In the genomic region with DNA sequence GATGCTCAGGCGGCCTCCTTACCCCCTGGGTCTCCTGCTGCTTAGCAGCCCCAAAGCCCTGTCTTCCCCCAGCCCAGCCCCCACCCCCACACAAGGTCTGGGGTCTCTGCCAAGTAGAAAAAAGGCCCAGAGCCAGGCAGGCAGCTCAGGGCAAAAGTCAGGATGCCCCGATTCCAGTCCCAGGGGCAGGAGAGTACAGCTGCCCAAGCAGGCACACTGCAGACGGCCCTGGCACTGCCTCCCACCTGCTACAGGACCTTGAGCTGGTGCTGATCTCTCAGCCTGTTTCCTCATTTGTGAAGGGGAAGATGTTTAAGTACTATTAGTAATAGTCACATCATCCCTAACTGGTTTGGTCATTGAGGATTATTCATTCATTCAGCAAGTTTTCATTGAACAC, we compare ENCODE assay signal across 20 cellular contexts. TPM values are rescaled to one million over a fixed set of nuclear protein-coding genes. Genes with fewer than 3 reads are reported as not detected.
DNase-seq lines count a peak whose midpoint lies in the region; ATAC-seq, FAIRE-seq and TF ChIP-seq lines count a peak whose summit lies in the region.
"Had no signal": no experiment of that assay in that cellular context is flagged by ENCODE, and none has a peak within 500 bp of the region (broad histone marks: within the 10 kb centered on the region; RNA-seq: fewer than 3 reads in every experiment).

No MANE protein-coding gene starts in this region.

- no peak for TF ChIP-seq EP300 in K562 (IDR thresholded peaks at IDR 0.05; ENCODE audit: low read length)

- peak overlapping the region in 1 of 4 donors; percentile 55 for H3K4me3 Mint-ChIP-seq in CD4-positive, CD25-positive, alpha-beta regulatory T cell
- H3K4me3 Mint-ChIP-seq in osteocyte (ENCODE audit: unreplicated experiment), result no peak overlapping the region
- H3K4me3 Mint-ChIP-seq: naive thymus-derived CD8-positive, alpha-beta T cell had no signal

- WGBS in K562 (ENCODE audit: insufficient coverage, low coverage, missing lambda C conversion rate), result 50% methylated on average over 3 of the region's 3 CpGs

- peaks cover 18% of the 10 kb centered on the region for H3K4me1 ChIP-seq in CD4-positive, CD25-positive, alpha-beta regulatory T cell (ENCODE audit: control insufficient read depth, insufficient read depth, low read length, poor library complexity, severe bottlenecking)
- H3K4me1 ChIP-seq in K562 (replicated peaks in 1 of 2; ENCODE audit: control insufficient read depth in 2 of 2, insufficient read depth in 2 of 2, low read length in 2 of 2) (peaks cover 0 to 3% of the 10 kb centered on the region in 2 experiments; a peak in 1 of 5 replicates), cardiac muscle cell (ENCODE audit: low read depth) (peaks cover 16% of the 10 kb centered on the region)

- H3K79me2 ChIP-seq in K562 (ENCODE audit: control insufficient read depth, insufficient read depth, low read length), result no peaks in the 10 kb centered on the region

- H3K27ac Mint-ChIP-seq in CD4-positive, CD25-positive, alpha-beta regulatory T cell, result no peak overlapping the region
- H3K27ac Mint-ChIP-seq in osteocyte (ENCODE audit: unreplicated experiment), result no peak overlapping the region

- POLR2A ChIA-PET in K562 (lab: Yijun Ruan, JAX), result interaction anchor here (0.8 to 4.2 kb wide), 2 partner anchors 10 to 12 kb away, joined by 4 to 24 read pairs; a partner anchor contains a TSS

- no peak for DNase-seq in CD4-positive, CD25-positive, alpha-beta regulatory T cell
- DNase-seq in K562 (ENCODE audit: extremely low read depth in 1 of 4, low spot score in 3 of 4) (no peak), cardiac muscle cell (ENCODE audit: low read depth in 1 of 2, low spot score in 1 of 2) (no peak), mesenteric fat pad (ENCODE audit: low spot score) (peak; percentile 82), T-helper 2 cell (no peak), osteocyte (ENCODE audit: extremely low spot score, unreplicated experiment) (no peak), T-helper 9 cell (no peak)
- DNase-seq: ACHN; activated CD4-positive, alpha-beta T cell treated with anti-CD3 and anti-CD28 coated beads for 48 hours; activated gamma-delta T cell; amygdala; cerebellar nuclear complex; effector memory CD4-positive, alpha-beta T cell; naive thymus-derived CD8-positive, alpha-beta T cell; NCI-H1105 treated with DMSO at 0.1 percent for 48 hours; stimulated activated CD4-positive, alpha-beta T cell treated with anti-CD3 and anti-CD28 coated beads, Interleukin-12 subunit alpha, Interleukin-12 subunit beta, amount 100 ng/mL, for 4 hours; upper lobe of left lung had no signal

- H3K27ac ChIP-seq in CD4-positive, CD25-positive, alpha-beta regulatory T cell (ENCODE audit: insufficient read depth, low read length, poor library complexity, severe bottlenecking), result peak overlapping the region; percentile 6
- no peak overlapping the region for H3K27ac ChIP-seq in K562 (ENCODE audit: extremely low read depth, low read depth, low read length)
- peak overlapping the region; percentile 68 for H3K27ac ChIP-seq in cardiac muscle cell
- H3K27ac ChIP-seq: C4-2B, SK-N-MC had no signal

- H3K4me1 Mint-ChIP-seq in CD4-positive, CD25-positive, alpha-beta regulatory T cell, result peaks cover 4 to 23% (median 15%) of the 10 kb centered on the region in 4 donors
- peaks cover 9% of the 10 kb centered on the region for H3K4me1 Mint-ChIP-seq in osteocyte (ENCODE audit: unreplicated experiment)

- TF ChIP-seq RAD21 in K562 (CRISPR knock-in tag; conservative IDR thresholded peaks at IDR 0.05 in 1 of 2, IDR thresholded peaks at IDR 0.05 in 1 of 2), result no peak

- no peak overlapping the region for H3K4me2 ChIP-seq in K562 (ENCODE audit: insufficient read depth, low read length)

- H3K9ac ChIP-seq in K562 (ENCODE audit: insufficient read depth in 1 of 2, low read depth in 2 of 2, low read length in 2 of 2), result no peak overlapping the region; a peak in 1 of 4 replicates

- TF ChIP-seq POLR2A in K562 (conservative IDR thresholded peaks at IDR 0.05), result no peak

- no peaks in the 10 kb centered on the region for H3K9me3 Mint-ChIP-seq in CD4-positive, CD25-positive, alpha-beta regulatory T cell
- no peaks in the 10 kb centered on the region for H3K9me3 Mint-ChIP-seq in osteocyte (ENCODE audit: unreplicated experiment)
- H3K9me3 Mint-ChIP-seq: naive thymus-derived CD8-positive, alpha-beta T cell had no signal

- no peak overlapping the region for H3K4me3 ChIP-seq in CD4-positive, CD25-positive, alpha-beta regulatory T cell (ENCODE audit: low read depth, low read length)
- no peak overlapping the region for H3K4me3 ChIP-seq in K562
- H3K4me3 ChIP-seq in cardiac muscle cell, result no peak overlapping the region
- H3K4me3 ChIP-seq: SK-N-MC, upper lobe of left lung had no signal

- intact Hi-C loops in K562 (cut with micrococcal nuclease), result no loop called here

- BruUV-seq in K562 (replicated peaks; lab: Mats Ljungman, UMichigan), result no TSS peak

- CTCF ChIA-PET in K562 (lab: Yijun Ruan, JAX; ENCODE audit: low intra/inter-chr PET ratio), result no interaction called here

- in situ Hi-C loops in K562 (cut with MboI), result no loop called here

- no peak for ATAC-seq in CD4-positive, CD25-positive, alpha-beta regulatory T cell (ENCODE audit: low read depth in 2 of 2)
- ATAC-seq in K562 (no peak), GM19328 (IDR thresholded peaks at IDR 0.05; ENCODE audit: unreplicated experiment) (no peak)
- ATAC-seq: naive thymus-derived CD8-positive, alpha-beta T cell had no signal

- H2AFZ ChIP-seq in K562 (ENCODE audit: low read depth, low read length), result no peak overlapping the region

- H3K9me1 ChIP-seq in K562 (ENCODE audit: control insufficient read depth, insufficient read depth, low read length), result no peaks in the 10 kb centered on the region

- H3K36me3 Mint-ChIP-seq in CD4-positive, CD25-positive, alpha-beta regulatory T cell, result peaks cover 35% of the 10 kb centered on the region
- H3K36me3 Mint-ChIP-seq in osteocyte (ENCODE audit: unreplicated experiment), result peaks cover 36% of the 10 kb centered on the region

- TF ChIP-seq CTCF in K562 (IDR thresholded peaks at IDR 0.05 in 2 of 3, conservative IDR thresholded peaks at IDR 0.05 in 1 of 3; ENCODE audit: insufficient read depth in 2 of 3, low read depth in 1 of 3, low read length in 3 of 3) (no peak), cardiac muscle cell (IDR thresholded peaks at IDR 0.05; ENCODE audit: low read depth, low read length) (no peak), osteocyte (IDR thresholded peaks at IDR 0.05) (no peak)

- no peaks in the 10 kb centered on the region for H3K27me3 ChIP-seq in CD4-positive, CD25-positive, alpha-beta regulatory T cell (ENCODE audit: control insufficient read depth, insufficient read depth, low read length)
- no peaks in the 10 kb centered on the region for H3K27me3 ChIP-seq in K562 (ENCODE audit: control insufficient read depth in 2 of 2, insufficient read depth in 2 of 2, low read length in 2 of 2)
- H3K27me3 ChIP-seq in cardiac muscle cell, result no peaks in the 10 kb centered on the region
- H3K27me3 ChIP-seq: upper lobe of left lung had no signal

- FAIRE-seq in K562 (lab: Jason Lieb, UNC), result no peak

- H3K9me3 ChIP-seq in CD4-positive, CD25-positive, alpha-beta regulatory T cell (ENCODE audit: control insufficient read depth in 2 of 2, low read length in 2 of 2), result no peaks in the 10 kb centered on the region
- H3K9me3 ChIP-seq in K562 (replicated peaks; ENCODE audit: control insufficient read depth, insufficient read depth, low read depth, low read length) (no peaks in the 10 kb centered on the region), cardiac muscle cell (ENCODE audit: low read depth) (no peaks in the 10 kb centered on the region)
- H3K9me3 ChIP-seq: upper lobe of left lung had no signal

- H4K20me1 ChIP-seq in K562 (replicated peaks; ENCODE audit: control insufficient read depth, insufficient read depth, low read length), result no peaks in the 10 kb centered on the region; the same call in 1 of the 2 replicates

- peaks cover 64% of the 10 kb centered on the region for H3K36me3 ChIP-seq in CD4-positive, CD25-positive, alpha-beta regulatory T cell (ENCODE audit: control insufficient read depth, insufficient read depth, low read length)
- H3K36me3 ChIP-seq in K562 (ENCODE audit: control insufficient read depth, insufficient read depth, low read length), result peaks cover 74% of the 10 kb centered on the region; the same call in 2 of the 3 replicates
- H3K36me3 ChIP-seq in cardiac muscle cell, result peaks cover 18% of the 10 kb centered on the region

- no peaks in the 10 kb centered on the region for H3K27me3 Mint-ChIP-seq in CD4-positive, CD25-positive, alpha-beta regulatory T cell
- H3K27me3 Mint-ChIP-seq in osteocyte (ENCODE audit: unreplicated experiment), result no peaks in the 10 kb centered on the region
- H3K27me3 Mint-ChIP-seq: naive thymus-derived CD8-positive, alpha-beta T cell had no signal

RNA-seq across cellular contexts. Expression of a gene that starts 12.6 kb away (rescaled TPM):
- 50.2 TPM for total RNA-seq in CD4-positive, CD25-positive, alpha-beta regulatory T cell
- 10 to 100 TPM; 73.7 to 81.0 (median 76.3) TPM for polyA plus RNA-seq in CD4-positive, CD25-positive, alpha-beta regulatory T cell
- total RNA-seq in K562 (2011; cell fraction: chromatin; rRNA removed; ENCODE audit: low replicate concordance), result 45.4 and 56.1 TPM in 2 replicates
- total RNA-seq in K562 (2011; cell fraction: nucleolus; rRNA removed), result 65.7 and 72.4 TPM in 2 replicates
- total RNA-seq in K562 (2011; cell fraction: nucleoplasm; rRNA removed), result 57.3 and 58.4 TPM in 2 replicates
- total RNA-seq in K562 (2014; rRNA removed), result 35.0 and 49.2 TPM in 2 replicates
- total RNA-seq in K562 (2014; rRNA removed; fragmentation: Illumina TruSeq; extraction: Trizol), result 32.9 and 35.7 TPM in 2 replicates
- 41.1 and 42.9 TPM in 2 replicates for total RNA-seq in K562 (2015; rRNA removed; fragmentation: Illumina TruSeq; extraction: Trizol)
- total RNA-seq in K562 (2021), result 38.9 and 39.7 TPM in 2 replicates
- 41.9 and 50.8 TPM in 2 replicates for polyA plus RNA-seq in K562 (2011; rRNA removed)
- polyA plus RNA-seq in K562 (2011; cell fraction: cytosol; rRNA removed), result 46.0 and 54.1 TPM in 2 replicates
- 73.1 and 80.6 TPM in 2 replicates for polyA plus RNA-seq in K562 (2011; cell fraction: nucleus; rRNA removed)
- 32.9 and 33.9 TPM in 2 replicates for polyA plus RNA-seq in K562 (2012)
- 41.5 and 46.1 TPM in 2 replicates for polyA plus RNA-seq in K562 (2014; fragmentation: Illumina TruSeq; extraction: Trizol)
- 10 to 100 TPM; 16.7 to 29.4 TPM for polyA plus RNA-seq in K562 (2014; fragmentation: Nextera tagmentation; extraction: Ambion mirVana)
- polyA plus RNA-seq in K562 (2014; rRNA removed), result 32.7 and 37.5 TPM in 2 replicates
- polyA minus RNA-seq in K562 (2011; rRNA and poly(A)+ RNA removed), result 32.4 and 38.1 TPM in 2 replicates
- polyA minus RNA-seq in K562 (2011; cell fraction: cytosol; rRNA and poly(A)+ RNA removed), result 21.2 TPM in 2 replicates
- 17.1 and 22.2 TPM in 2 replicates for polyA minus RNA-seq in K562 (2011; cell fraction: nucleus; rRNA and poly(A)+ RNA removed)
- total RNA-seq in cardiac muscle cell, result 21.5 and 30.8 TPM in 2 replicates
- polyA plus RNA-seq in cardiac muscle cell, result 21.7 and 27.4 TPM in 2 replicates
- total RNA-seq in mesenteric fat pad, result 99.3 TPM
- total RNA-seq in osteocyte, result 73.3 and 76.5 TPM in 2 replicates

RNA-seq across cellular contexts. Expression of a gene that starts 12.8 kb away (rescaled TPM):
- total RNA-seq in CD4-positive, CD25-positive, alpha-beta regulatory T cell, result 3.6 TPM
- polyA plus RNA-seq in CD4-positive, CD25-positive, alpha-beta regulatory T cell, result 10 to 100 TPM; 10.3 to 21.1 (median 16.5) TPM
- total RNA-seq in K562 (2011; cell fraction: chromatin; rRNA removed; ENCODE audit: low replicate concordance), result 8.4 and 13.9 TPM in 2 replicates
- 7.5 and 9.3 TPM in 2 replicates for total RNA-seq in K562 (2011; cell fraction: nucleolus; rRNA removed)
- 11.0 and 15.7 TPM in 2 replicates for total RNA-seq in K562 (2011; cell fraction: nucleoplasm; rRNA removed)
- total RNA-seq in K562 (2014; rRNA removed), result 70.9 and 77.2 TPM in 2 replicates
- 70.9 and 79.2 TPM in 2 replicates for total RNA-seq in K562 (2014; rRNA removed; fragmentation: Illumina TruSeq; extraction: Trizol)
- 56.5 and 61.2 TPM in 2 replicates for total RNA-seq in K562 (2015; rRNA removed; fragmentation: Illumina TruSeq; extraction: Trizol)
- total RNA-seq in K562 (2021), result 53.5 and 55.4 TPM in 2 replicates
- 46.2 and 68.4 TPM in 2 replicates for polyA plus RNA-seq in K562 (2011; rRNA removed)
- 27.7 and 40.4 TPM in 2 replicates for polyA plus RNA-seq in K562 (2011; cell fraction: cytosol; rRNA removed)
- 15.4 and 19.6 TPM in 2 replicates for polyA plus RNA-seq in K562 (2011; cell fraction: nucleus; rRNA removed)
- polyA plus RNA-seq in K562 (2012), result 32.4 and 47.1 TPM in 2 replicates
- polyA plus RNA-seq in K562 (2014; fragmentation: Illumina TruSeq; extraction: Trizol), result 89.0 and 105 TPM in 2 replicates
- 100 to 1,000 TPM; 152 to 225 TPM for polyA plus RNA-seq in K562 (2014; fragmentation: Nextera tagmentation; extraction: Ambion mirVana)
- 81.3 and 81.7 TPM in 2 replicates for polyA plus RNA-seq in K562 (2014; rRNA removed)
- polyA minus RNA-seq in K562 (2011; rRNA and poly(A)+ RNA removed), result 48.2 and 54.4 TPM in 2 replicates
- 19.5 and 24.8 TPM in 2 replicates for polyA minus RNA-seq in K562 (2011; cell fraction: cytosol; rRNA and poly(A)+ RNA removed)
- polyA minus RNA-seq in K562 (2011; cell fraction: nucleus; rRNA and poly(A)+ RNA removed), result 6.1 and 12.2 TPM in 2 replicates
- total RNA-seq in cardiac muscle cell, result 16.0 and 21.6 TPM in 2 replicates
- polyA plus RNA-seq in cardiac muscle cell, result 27.8 and 31.0 TPM in 2 replicates
- 18.1 TPM for total RNA-seq in mesenteric fat pad
- 7.2 and 7.9 TPM in 2 replicates for total RNA-seq in osteocyte

RNA-seq across cellular contexts. Expression of a gene that starts 41.0 kb away (rescaled TPM):
- total RNA-seq in CD4-positive, CD25-positive, alpha-beta regulatory T cell, result 75.5 TPM
- 10 to 100 TPM; 31.3 to 42.7 (median 36.9) TPM for polyA plus RNA-seq in CD4-positive, CD25-positive, alpha-beta regulatory T cell
- 61.0 and 92.1 TPM in 2 replicates for total RNA-seq in K562 (2011; cell fraction: chromatin; rRNA removed; ENCODE audit: low replicate concordance)
- 32.5 and 33.7 TPM in 2 replicates for total RNA-seq in K562 (2011; cell fraction: nucleolus; rRNA removed)
- 45.0 and 59.2 TPM in 2 replicates for total RNA-seq in K562 (2011; cell fraction: nucleoplasm; rRNA removed)
- total RNA-seq in K562 (2014; rRNA removed) (51.8 and 54.1 TPM in 2 replicates), K562 (2014; rRNA removed; fragmentation: Illumina TruSeq; extraction: Trizol) (41.2 and 49.8 TPM in 2 replicates), K562 (2015; rRNA removed; fragmentation: Illumina TruSeq; extraction: Trizol) (41.3 and 44.2 TPM in 2 replicates), K562 (2021) (44.5 and 54.0 TPM in 2 replicates), cardiac muscle cell (29.0 and 37.7 TPM in 2 replicates), mesenteric fat pad (24.8 TPM), osteocyte (39.4 and 41.5 TPM in 2 replicates)
- polyA plus RNA-seq in K562 (2011; rRNA removed) (25.1 and 25.5 TPM in 2 replicates), K562 (2014; fragmentation: Illumina TruSeq; extraction: Trizol) (54.4 and 54.7 TPM in 2 replicates), K562 (2014; fragmentation: Nextera tagmentation; extraction: Ambion mirVana) (1 to 10 TPM; 3.8 to 4.1 TPM), K562 (2014; rRNA removed) (33.8 and 42.4 TPM in 2 replicates), cardiac muscle cell (26.6 and 38.8 TPM in 2 replicates)
- polyA plus RNA-seq in K562 (2011; cell fraction: cytosol; rRNA removed), result 11.7 and 15.8 TPM in 2 replicates
- 76.2 and 81.9 TPM in 2 replicates for polyA plus RNA-seq in K562 (2011; cell fraction: nucleus; rRNA removed)
- 41.7 and 44.5 TPM in 2 replicates for polyA plus RNA-seq in K562 (2012)
- 30.9 and 32.3 TPM in 2 replicates for polyA minus RNA-seq in K562 (2011; rRNA and poly(A)+ RNA removed)
- 24.0 and 24.8 TPM in 2 replicates for polyA minus RNA-seq in K562 (2011; cell fraction: cytosol; rRNA and poly(A)+ RNA removed)
- 34.9 and 53.4 TPM in 2 replicates for polyA minus RNA-seq in K562 (2011; cell fraction: nucleus; rRNA and poly(A)+ RNA removed)

RNA-seq across cellular contexts. Expression of a gene that starts 41.2 kb away (rescaled TPM):
- total RNA-seq in CD4-positive, CD25-positive, alpha-beta regulatory T cell, result 6.6 TPM
- 10 to 100 TPM; 19.1 to 25.7 (median 22.9) TPM for polyA plus RNA-seq in CD4-positive, CD25-positive, alpha-beta regulatory T cell
- total RNA-seq in K562 (2011; cell fraction: chromatin; rRNA removed; ENCODE audit: low replicate concordance), result 11.3 and 17.2 TPM in 2 replicates
- total RNA-seq in K562 (2011; cell fraction: nucleolus; rRNA removed), result 7.4 and 9.3 TPM in 2 replicates
- 14.2 and 25.6 TPM in 2 replicates for total RNA-seq in K562 (2011; cell fraction: nucleoplasm; rRNA removed)
- total RNA-seq in K562 (2014; rRNA removed) (32.6 and 33.8 TPM in 2 replicates), K562 (2014; rRNA removed; fragmentation: Illumina TruSeq; extraction: Trizol) (64.7 and 73.9 TPM in 2 replicates), K562 (2015; rRNA removed; fragmentation: Illumina TruSeq; extraction: Trizol) (54.4 and 61.2 TPM in 2 replicates), K562 (2021) (38.5 and 46.4 TPM in 2 replicates), cardiac muscle cell (5.9 and 11.2 TPM in 2 replicates), mesenteric fat pad (10.0 TPM), osteocyte (9.9 and 10.0 TPM in 2 replicates)
- polyA plus RNA-seq in K562 (2011; rRNA removed) (34.0 and 48.7 TPM in 2 replicates), K562 (2014; fragmentation: Illumina TruSeq; extraction: Trizol) (48.6 and 55.2 TPM in 2 replicates), K562 (2014; fragmentation: Nextera tagmentation; extraction: Ambion mirVana) (100 to 1,000 TPM; 180 to 203 TPM), K562 (2014; rRNA removed) (61.6 and 75.1 TPM in 2 replicates), cardiac muscle cell (27.2 and 32.2 TPM in 2 replicates)
- polyA plus RNA-seq in K562 (2011; cell fraction: cytosol; rRNA removed), result 3.6 and 12.9 TPM in 2 replicates
- polyA plus RNA-seq in K562 (2011; cell fraction: nucleus; rRNA removed), result 3.1 and 6.0 TPM in 2 replicates
- 31.9 and 61.8 TPM in 2 replicates for polyA plus RNA-seq in K562 (2012)
- polyA minus RNA-seq in K562 (2011; rRNA and poly(A)+ RNA removed), result 14.8 and 16.0 TPM in 2 replicates
- 4.3 and 6.0 TPM in 2 replicates for polyA minus RNA-seq in K562 (2011; cell fraction: cytosol; rRNA and poly(A)+ RNA removed)
- 5.5 and 7.6 TPM in 2 replicates for polyA minus RNA-seq in K562 (2011; cell fraction: nucleus; rRNA and poly(A)+ RNA removed)
